ENCODE assay signal across 6 cellular contexts in the genomic region with DNA sequence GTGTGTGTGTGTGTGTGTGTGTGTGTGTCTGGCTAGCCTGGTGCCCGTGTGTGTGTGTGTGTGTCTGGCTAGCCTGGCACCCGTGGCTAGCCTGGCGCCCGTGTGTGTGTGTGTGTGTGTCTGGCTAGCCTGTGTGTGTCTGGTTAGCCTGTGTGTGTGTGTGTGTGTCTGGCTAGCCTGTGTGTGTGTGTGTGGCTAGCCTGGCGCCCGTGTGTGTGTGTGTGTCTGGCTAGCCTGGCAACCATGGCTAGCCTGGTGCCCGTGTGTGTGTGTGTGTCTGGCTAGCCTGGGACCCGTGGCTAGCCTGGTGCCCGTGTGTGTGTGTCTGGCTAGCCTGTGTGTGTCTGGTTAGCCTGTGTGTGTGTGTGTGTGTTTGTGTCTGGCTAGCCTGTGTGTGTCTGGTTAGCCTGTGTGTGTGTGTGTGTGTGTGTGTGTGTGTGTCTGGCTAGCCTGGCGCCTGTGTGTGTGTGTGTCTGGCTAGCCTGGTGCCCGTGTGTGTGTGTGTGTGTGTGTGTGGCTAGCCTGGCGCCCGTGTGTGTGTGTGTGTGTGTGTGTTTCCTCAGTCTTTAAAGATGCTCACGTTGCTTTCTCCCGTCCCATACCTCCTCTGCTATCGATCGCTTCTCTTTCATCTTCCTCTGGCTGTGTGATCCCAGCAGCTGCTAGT. TPM values are rescaled to one million over a fixed set of nuclear protein-coding genes. Genes with fewer than 3 reads are reported as not detected.
DNase-seq lines count a peak whose midpoint lies in the region; TF ChIP-seq lines count a peak whose summit lies in the region.
"Not testable (repeated sequence)": the region's sequence is repeated elsewhere in the genome, so short reads cannot be mapped to it uniquely, and the experiment has no call there.

No MANE protein-coding gene starts in this region.

- not testable (repeated sequence) for H2AFZ ChIP-seq in SK-N-SH (ENCODE audit: low read depth); neuron (ENCODE audit: low read depth, low read length)

- peak overlapping the region; percentile 70 for H3K4me3 ChIP-seq in AG09309 (ENCODE audit: control insufficient read depth, low read depth, low read length)
- peak overlapping the region in 1 of 2 experiments; percentile 93; a peak in 2 of 4 replicates for H3K4me3 ChIP-seq in SK-N-SH (ENCODE audit: low read depth in 2 of 2, low read length in 1 of 2)
- H3K4me3 ChIP-seq in astrocyte of the spinal cord (ENCODE audit: low read depth, low read length) = peak overlapping the region; percentile 75
- H3K4me3 ChIP-seq in neuron (ENCODE audit: low read length) = peak overlapping the region; percentile 72

- H3K36me3 Mint-ChIP-seq in glutamatergic neuron (ENCODE audit: unreplicated experiment) = not testable (repeated sequence)

- POLR2A ChIA-PET in SK-N-SH (lab: Yijun Ruan, JAX) = interaction anchor here (0.6 to 2.4 kb wide), 4 partner anchors 15 to 77 kb away, joined by 3 to 7 read pairs (median 3); no protein-coding TSS in a partner anchor

- peak overlapping the region; percentile 97 for H3K4me2 ChIP-seq in SK-N-SH

- not testable (repeated sequence) for TF ChIP-seq EP300 in SK-N-SH (IDR thresholded peaks at IDR 0.05; ENCODE audit: borderline replicate concordance in 1 of 2, low read depth in 1 of 2, low read length in 1 of 2)

- peaks cover 18% of the 10 kb centered on the region for H3K9me3 Mint-ChIP-seq in glutamatergic neuron (ENCODE audit: unreplicated experiment)

- not testable (repeated sequence) for H3K9ac ChIP-seq in SK-N-SH

- H3K4me3 Mint-ChIP-seq in glutamatergic neuron (ENCODE audit: unreplicated experiment) = peak overlapping the region; percentile 88

- not testable (repeated sequence) for TF ChIP-seq RAD21 in SK-N-SH (IDR thresholded peaks at IDR 0.05; ENCODE audit: low read length)

- H3F3A ChIP-seq in SK-N-SH (replicated peaks; ENCODE audit: insufficient read depth) = not testable (repeated sequence)

- not testable (repeated sequence) for DNase-seq in AG09309 (ENCODE audit: low read depth); SK-N-SH; astrocyte of the spinal cord (ENCODE audit: low read depth, low spot score); glutamatergic neuron
- peak; percentile 31 for DNase-seq in HT1080 (ENCODE audit: low read depth)

- H4K20me1 ChIP-seq in SK-N-SH (ENCODE audit: insufficient read depth) = not testable (repeated sequence)

- peak overlapping the region; percentile 75 for H3K27ac Mint-ChIP-seq in glutamatergic neuron (ENCODE audit: unreplicated experiment)

- not testable (repeated sequence) for H3K27me3 ChIP-seq in SK-N-SH (ENCODE audit: insufficient read depth); neuron (ENCODE audit: insufficient read depth, low read length)

- H3K4me1 ChIP-seq in SK-N-SH (ENCODE audit: control insufficient read depth in 1 of 2, insufficient read depth in 2 of 2, low read depth in 1 of 2, low read length in 1 of 2) (peaks cover 7 to 40% of the 10 kb centered on the region in 2 experiments; a peak in 2 of 4 replicates), neuron (ENCODE audit: insufficient read depth, low read length) (peaks cover 25% of the 10 kb centered on the region)

- not testable (repeated sequence) for H3K9me3 ChIP-seq in SK-N-SH; neuron (ENCODE audit: low read length)

- TF ChIP-seq CTCF in AG09309 (IDR thresholded peaks at IDR 0.05; ENCODE audit: control insufficient read depth, insufficient read depth, low read depth, low read length, missing control alignments); SK-N-SH (IDR thresholded peaks at IDR 0.05); astrocyte of the spinal cord (IDR thresholded peaks at IDR 0.05; ENCODE audit: low read depth, low read length); glutamatergic neuron (IDR thresholded peaks at IDR 0.05; ENCODE audit: partially characterized antibody, unreplicated experiment): not testable (repeated sequence)

- H3K79me2 ChIP-seq in SK-N-SH (ENCODE audit: insufficient read depth) = peaks cover 17% of the 10 kb centered on the region

- whole genome bisulfite sequencing in SK-N-SH (ENCODE audit: low lambda C conversion rate) = 81% methylated on average over 6 of the region's 17 CpGs

- in situ Hi-C loops in astrocyte of the spinal cord (cut with HindIII; ENCODE audit: low sequenced_read_pairs) = not testable (repeated sequence)

- H3K27ac ChIP-seq in SK-N-SH (ENCODE audit: low read depth in 2 of 2, low read length in 1 of 2) = peak overlapping the region in 1 of 2 experiments; percentile 58; a peak in 2 of 4 replicates

- peaks cover 15% of the 10 kb centered on the region for H3K4me1 Mint-ChIP-seq in glutamatergic neuron (ENCODE audit: low read depth, unreplicated experiment)

- CTCF ChIA-PET in SK-N-SH (lab: Yijun Ruan, JAX) = interaction anchor here (0.8 to 1.3 kb wide), 5 partner anchors 11 to 89 kb away, joined by 3 to 4 read pairs (median 3); no protein-coding TSS in a partner anchor

- H3K9me2 ChIP-seq in SK-N-SH = not testable (repeated sequence)

- H3K36me3 ChIP-seq in SK-N-SH (replicated peaks in 1 of 2; ENCODE audit: control insufficient read depth in 1 of 2, insufficient read depth in 2 of 2, low read length in 1 of 2) (peaks cover 0 to 26% of the 10 kb centered on the region in 2 experiments), neuron (ENCODE audit: insufficient read depth, low read length) (peaks cover 21% of the 10 kb centered on the region)

- H3K27me3 Mint-ChIP-seq in glutamatergic neuron (ENCODE audit: unreplicated experiment) = not testable (repeated sequence)

RNA-seq across cellular contexts. Expression of gene PIGQ, which starts 1.4 kb away (rescaled TPM):
- 38.2 and 53.0 TPM in 2 replicates for total RNA-seq in HT1080 (2014; rRNA removed; shearing (Covaris generic))
- polyA plus RNA-seq in HT1080 (2015; cell fraction: cytosol; rRNA removed) = 30.1 and 37.3 TPM in 2 replicates
- polyA plus RNA-seq in HT1080 (2015; cell fraction: nucleus; rRNA removed) = 68.4 and 71.1 TPM in 2 replicates
- 38.7 and 41.0 TPM in 2 replicates for polyA plus RNA-seq in SK-N-SH (2012; rRNA removed)
- polyA plus RNA-seq in SK-N-SH (2012; cell fraction: cytosol; rRNA removed) = 12.1 and 22.4 TPM in 2 replicates
- polyA plus RNA-seq in SK-N-SH (2012; cell fraction: nucleus; rRNA removed) = 154 and 238 TPM in 2 replicates
- 85.0 TPM for total RNA-seq in glutamatergic neuron (ENCODE audit: unreplicated experiment)

RNA-seq across cellular contexts. Expression of gene NHLRC4, which starts 4.4 kb away (rescaled TPM):
- 0.07 and 1.1 TPM in 2 replicates for total RNA-seq in HT1080 (2014; rRNA removed; shearing (Covaris generic))
- 0.36 and 0.74 TPM in 2 replicates for polyA plus RNA-seq in HT1080 (2015; cell fraction: cytosol; rRNA removed)
- polyA plus RNA-seq in HT1080 (2015; cell fraction: nucleus; rRNA removed) = 1.5 and 2.2 TPM in 2 replicates
- 0.69 and 0.70 TPM in 2 replicates for polyA plus RNA-seq in SK-N-SH (2012; rRNA removed)
- polyA plus RNA-seq in SK-N-SH (2012; cell fraction: cytosol; rRNA removed) = 0.40 and 0.58 TPM in 2 replicates
- polyA plus RNA-seq in SK-N-SH (2012; cell fraction: nucleus; rRNA removed) = 1.4 and 1.8 TPM in 2 replicates
- total RNA-seq in glutamatergic neuron (ENCODE audit: unreplicated experiment) = 3.4 TPM

RNA-seq across cellular contexts. Expression of gene PRR35, which starts 11.0 kb away (rescaled TPM):
- 0.10 TPM in 1 of 2 replicates, not detected in the other for total RNA-seq in HT1080 (2014; rRNA removed; shearing (Covaris generic))
- polyA plus RNA-seq in HT1080 (2015; cell fraction: cytosol; rRNA removed) = 0.07 TPM in 1 of 2 replicates, not detected in the other
- polyA plus RNA-seq in HT1080 (2015; cell fraction: nucleus; rRNA removed) = 0.07 and 0.13 TPM in 2 replicates
- polyA plus RNA-seq in SK-N-SH (2012; rRNA removed) = not detected in 2 replicates
- polyA plus RNA-seq in SK-N-SH (2012; cell fraction: cytosol; rRNA removed) = not detected in 2 replicates
- polyA plus RNA-seq in SK-N-SH (2012; cell fraction: nucleus; rRNA removed) = 0.06 and 0.11 TPM in 2 replicates
- total RNA-seq in glutamatergic neuron (ENCODE audit: unreplicated experiment) = not detected

RNA-seq across cellular contexts. Expression of gene RAB40C, which starts 18.7 kb away (rescaled TPM):
- total RNA-seq in HT1080 (2014; rRNA removed; shearing (Covaris generic)) = 12.9 and 15.2 TPM in 2 replicates
- 13.6 and 15.9 TPM in 2 replicates for polyA plus RNA-seq in HT1080 (2015; cell fraction: cytosol; rRNA removed)
- 19.1 and 24.1 TPM in 2 replicates for polyA plus RNA-seq in HT1080 (2015; cell fraction: nucleus; rRNA removed)
- 12.1 and 13.0 TPM in 2 replicates for polyA plus RNA-seq in SK-N-SH (2012; rRNA removed)
- polyA plus RNA-seq in SK-N-SH (2012; cell fraction: cytosol; rRNA removed) = 5.0 and 8.5 TPM in 2 replicates
- 26.7 and 31.3 TPM in 2 replicates for polyA plus RNA-seq in SK-N-SH (2012; cell fraction: nucleus; rRNA removed)
- total RNA-seq in glutamatergic neuron (ENCODE audit: unreplicated experiment) = 48.3 TPM

RNA-seq across cellular contexts. Expression of gene CAPN15, which starts 43.7 kb away (rescaled TPM):
- 92.4 and 122 TPM in 2 replicates for total RNA-seq in HT1080 (2014; rRNA removed; shearing (Covaris generic))
- 48.0 and 57.5 TPM in 2 replicates for polyA plus RNA-seq in HT1080 (2015; cell fraction: cytosol; rRNA removed)
- 91.0 and 97.1 TPM in 2 replicates for polyA plus RNA-seq in HT1080 (2015; cell fraction: nucleus; rRNA removed)
- polyA plus RNA-seq in SK-N-SH (2012; rRNA removed) = 19.5 and 22.9 TPM in 2 replicates
- 6.5 and 13.1 TPM in 2 replicates for polyA plus RNA-seq in SK-N-SH (2012; cell fraction: cytosol; rRNA removed)
- 68.3 and 93.4 TPM in 2 replicates for polyA plus RNA-seq in SK-N-SH (2012; cell fraction: nucleus; rRNA removed)
- 56.1 TPM for total RNA-seq in glutamatergic neuron (ENCODE audit: unreplicated experiment)
